ENCODE assay signal across 8 cellular contexts in genomic region chr16:88857728-88858339, GRCh38. TPM values are rescaled to one million over a fixed set of nuclear protein-coding genes. Genes with fewer than 3 reads are reported as not detected.
DNase-seq lines count a peak whose midpoint lies in the region; ATAC-seq and TF ChIP-seq lines count a peak whose summit lies in the region.

No MANE protein-coding gene starts in this region.

- no peaks in the 10 kb centered on the region for H3K9me3 ChIP-seq in uterus

- no peak for TF ChIP-seq POLR2A in uterus (IDR thresholded peaks at IDR 0.05)

- H3K27ac ChIP-seq in rectal smooth muscle tissue (ENCODE audit: low read depth, low read length) (no peak overlapping the region), uterus (peak overlapping the region; percentile 78 to 81)

- DNase-seq in AG08395 (ENCODE audit: low spot score), result peak; percentile 91
- peak; percentile 40 to 75 (median 63) for DNase-seq in T-helper 1 cell
- DNase-seq in amygdala (lab: John Stamatoyannopoulos, UW), result peak in 55 of 56 donors; percentile 17 to 83 (median 60)
- peak; percentile 94 for DNase-seq in hepatic stellate cell (ENCODE audit: low spot score)
- peak; percentile 53 to 67 for DNase-seq in uterus

- peaks cover 18 to 26% (median 25%) of the 10 kb centered on the region in 3 donors for H3K4me1 Mint-ChIP-seq in IgD-negative memory B cell

- H3K4me3 ChIP-seq in rectal smooth muscle tissue (ENCODE audit: low read length) (peak overlapping the region; percentile 96), uterus (peak overlapping the region; percentile 90)

- peak; percentile 44 to 60 (median 50) for TF ChIP-seq CTCF in uterus (IDR thresholded peaks at IDR 0.05)

- peak overlapping the region; percentile 95 to 100 (median 98) for H3K4me3 Mint-ChIP-seq in IgD-negative memory B cell

- ATAC-seq in GM18511 (IDR thresholded peaks at IDR 0.05; ENCODE audit: unreplicated experiment), result peak; percentile 50

- H3K27me3 Mint-ChIP-seq in IgD-negative memory B cell, result no peaks in the 10 kb centered on the region

- peaks cover 16% of the 10 kb centered on the region for H3K36me3 ChIP-seq in rectal smooth muscle tissue (ENCODE audit: control insufficient read depth, insufficient read depth, low read length)
- H3K36me3 ChIP-seq in uterus, result no peaks in the 10 kb centered on the region

- H3K27me3 ChIP-seq in rectal smooth muscle tissue (ENCODE audit: control insufficient read depth, insufficient read depth, low read length) (no peaks in the 10 kb centered on the region), uterus (no peaks in the 10 kb centered on the region)

- H3K4me1 ChIP-seq in rectal smooth muscle tissue (ENCODE audit: control insufficient read depth, insufficient read depth, low read length) (peaks cover 7% of the 10 kb centered on the region), uterus (peaks cover 0 to 17% of the 10 kb centered on the region in 2 donors)

- H3K27ac Mint-ChIP-seq in IgD-negative memory B cell, result peak overlapping the region; percentile 54 to 95 (median 87)

- H3K9me3 Mint-ChIP-seq in IgD-negative memory B cell, result no peaks in the 10 kb centered on the region

- intact Hi-C loops in uterus (cut with DNase I; ENCODE audit: low total_unique reads), result no loop called here

- no peaks in the 10 kb centered on the region for H3K36me3 Mint-ChIP-seq in IgD-negative memory B cell

- no peak overlapping the region for H3K9ac ChIP-seq in rectal smooth muscle tissue (ENCODE audit: low read length)

RNA-seq across cellular contexts. Expression of gene TRAPPC2L, which starts 0.9 kb away (rescaled TPM):
- polyA plus RNA-seq in IgD-negative memory B cell, result 86.1 TPM
- 100 to 1,000 TPM in 1 of 4 donors, 10 to 100 TPM in 3; 21.5 to 680 (median 70.6) TPM for total RNA-seq in uterus

RNA-seq across cellular contexts. Expression of gene GALNS, which starts 1.1 kb away (rescaled TPM):
- 8.4 TPM for polyA plus RNA-seq in IgD-negative memory B cell
- total RNA-seq in uterus, result 10 to 100 TPM in 2 of 4 donors, 1 to 10 TPM in 2; 1.8 to 36.2 (median 16.4) TPM

RNA-seq across cellular contexts. Expression of gene PABPN1L, which starts 8.6 kb away (rescaled TPM):
- polyA plus RNA-seq in IgD-negative memory B cell, result not detected
- not detected for total RNA-seq in uterus

RNA-seq across cellular contexts. Expression of gene APRT, which starts 46.1 kb away (rescaled TPM):
- 416 TPM for polyA plus RNA-seq in IgD-negative memory B cell
- 10 to 100 TPM; 32.5 to 82.2 (median 56.3) TPM for total RNA-seq in uterus

RNA-seq across cellular contexts. Expression of gene CDT1, which starts 54.2 kb away (rescaled TPM):
- 0.20 TPM for polyA plus RNA-seq in IgD-negative memory B cell
- 1 to 10 TPM in 1 of 4 donors, under 1 TPM in 1, not detected in 2; 0.34 to 6.6 TPM for total RNA-seq in uterus
